In the genomic region with DNA sequence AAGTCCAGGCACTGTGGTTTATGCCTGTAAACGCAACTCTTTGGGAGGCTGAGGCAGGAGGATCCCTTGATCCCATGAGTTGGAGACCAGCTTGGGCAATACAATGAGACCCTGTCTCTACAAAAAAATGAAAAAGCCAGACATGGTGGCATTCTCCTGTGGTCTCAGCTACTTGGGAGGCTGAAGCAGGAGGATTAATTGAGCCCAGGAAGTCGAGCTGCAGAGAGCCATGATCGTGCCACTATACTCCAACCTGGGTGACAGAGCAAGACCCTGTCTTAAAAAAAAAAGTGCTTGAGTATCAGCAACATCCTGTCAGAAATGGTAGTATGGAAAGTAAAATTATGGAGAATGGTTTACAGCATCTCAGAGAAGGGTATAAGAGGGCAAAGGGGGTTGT, we compare ENCODE assay signal across 18 cellular contexts. TPM values are rescaled to one million over a fixed set of nuclear protein-coding genes. Genes with fewer than 3 reads are reported as not detected.
DNase-seq lines count a peak whose midpoint lies in the region; ATAC-seq and TF ChIP-seq lines count a peak whose summit lies in the region.
"Had no signal": no experiment of that assay in that cellular context is flagged by ENCODE, and none has a peak within 500 bp of the region (broad histone marks: within the 10 kb centered on the region; RNA-seq: fewer than 3 reads in every experiment).

No MANE protein-coding gene starts in this region.

- no peaks in the 10 kb centered on the region for H3K27me3 ChIP-seq in OCI-LY1 (ENCODE audit: insufficient read depth, low read length)
- H3K27me3 ChIP-seq: right lobe of liver had no signal

- peak overlapping the region; percentile 72 for H3K4me2 ChIP-seq in OCI-LY1 (ENCODE audit: low read length)

- H3K4me1 ChIP-seq in OCI-LY1 (ENCODE audit: insufficient read depth, low read length, severe bottlenecking) = peaks cover 79% of the 10 kb centered on the region

- no peak for ATAC-seq in activated T-cell treated with anti-CD3 and anti-CD28 coated beads, Interleukin-2, amount 50 U/mL, for 4 hours
- no peak for ATAC-seq in activated naive CD8-positive, alpha-beta T cell treated with anti-CD3 and anti-CD28 coated beads, Interleukin-2, amount 50 U/mL, for 24 hours
- no peak for ATAC-seq in stimulated activated memory B cell treated with anti-CD40 and anti-IgM and Interleukin-4, amounts not matched to agents 10 μg/mL and 1 μg/mL and 100 μg/mL, for 72 hours
- ATAC-seq in GM19324 (IDR thresholded peaks at IDR 0.05; ENCODE audit: low FRiP score, unreplicated experiment) = no peak
- ATAC-seq: right lobe of liver, Right ventricle myocardium inferior had no signal

- no peak for DNase-seq in activated T-cell treated with anti-CD3 and anti-CD28 coated beads, Interleukin-2, amount 50 U/mL, for 4 hours
- no peak for DNase-seq in activated T-cell treated with anti-CD3 and anti-CD28 coated beads, Interleukin-2, amount 50 U/mL, for 48 hours
- DNase-seq in activated naive CD8-positive, alpha-beta T cell treated with anti-CD3 and anti-CD28 coated beads, Interleukin-2, amount 50 U/mL, for 24 hours = no peak
- DNase-seq in H4 (ENCODE audit: low spot score) (no peak), amniotic stem cell (lab: John Stamatoyannopoulos, UW) (no peak)
- DNase-seq: ACHN, COR-L47, hippocampal formation, NCI-H187, occipital lobe, right lobe of liver, substantia nigra had no signal

- peaks cover 64% of the 10 kb centered on the region for H3K36me3 ChIP-seq in OCI-LY1 (ENCODE audit: insufficient read depth, low read length)
- H3K36me3 ChIP-seq: right lobe of liver had no signal

- H3K79me2 ChIP-seq in OCI-LY1 (ENCODE audit: insufficient read depth, low read length) = peaks cover 84% of the 10 kb centered on the region

- no peaks in the 10 kb centered on the region for H3K27me3 Mint-ChIP-seq in activated T-cell treated with anti-CD3 and anti-CD28 coated beads, Interleukin-2, amount 50 U/mL, for 4 hours (ENCODE audit: low read depth)
- peaks cover 2% of the 10 kb centered on the region for H3K27me3 Mint-ChIP-seq in activated naive CD8-positive, alpha-beta T cell treated with anti-CD3 and anti-CD28 coated beads, Interleukin-2, amount 50 U/mL, for 24 hours
- H3K27me3 Mint-ChIP-seq in stimulated activated memory B cell treated with anti-CD40 and anti-IgM and Interleukin-4, amounts not matched to agents 10 μg/mL and 1 μg/mL and 100 μg/mL, for 72 hours = no peaks in the 10 kb centered on the region

- peaks cover 35% of the 10 kb centered on the region for H3K36me3 Mint-ChIP-seq in activated T-cell treated with anti-CD3 and anti-CD28 coated beads, Interleukin-2, amount 50 U/mL, for 4 hours (ENCODE audit: insufficient read depth)
- H3K36me3 Mint-ChIP-seq in activated naive CD8-positive, alpha-beta T cell treated with anti-CD3 and anti-CD28 coated beads, Interleukin-2, amount 50 U/mL, for 24 hours (ENCODE audit: low read depth) = peaks cover 49% of the 10 kb centered on the region
- H3K36me3 Mint-ChIP-seq in stimulated activated memory B cell treated with anti-CD40 and anti-IgM and Interleukin-4, amounts not matched to agents 10 μg/mL and 1 μg/mL and 100 μg/mL, for 72 hours = peaks cover 66% of the 10 kb centered on the region

- H3K9ac ChIP-seq in OCI-LY1 (ENCODE audit: low read length) = peak overlapping the region; percentile 57

- H3K4me1 Mint-ChIP-seq in activated T-cell treated with anti-CD3 and anti-CD28 coated beads, Interleukin-2, amount 50 U/mL, for 4 hours (ENCODE audit: low read depth) = peaks cover 86% of the 10 kb centered on the region
- H3K4me1 Mint-ChIP-seq in activated naive CD8-positive, alpha-beta T cell treated with anti-CD3 and anti-CD28 coated beads, Interleukin-2, amount 50 U/mL, for 24 hours = peaks cover 86% of the 10 kb centered on the region
- H3K4me1 Mint-ChIP-seq in stimulated activated memory B cell treated with anti-CD40 and anti-IgM and Interleukin-4, amounts not matched to agents 10 μg/mL and 1 μg/mL and 100 μg/mL, for 72 hours = peaks cover 89% of the 10 kb centered on the region

- peak overlapping the region; percentile 66 for H3K4me3 Mint-ChIP-seq in activated T-cell treated with anti-CD3 and anti-CD28 coated beads, Interleukin-2, amount 50 U/mL, for 4 hours
- H3K4me3 Mint-ChIP-seq in activated naive CD8-positive, alpha-beta T cell treated with anti-CD3 and anti-CD28 coated beads, Interleukin-2, amount 50 U/mL, for 24 hours = peak overlapping the region; percentile 77
- H3K4me3 Mint-ChIP-seq in stimulated activated memory B cell treated with anti-CD40 and anti-IgM and Interleukin-4, amounts not matched to agents 10 μg/mL and 1 μg/mL and 100 μg/mL, for 72 hours = no peak overlapping the region

- 0 out of 2 replicates have a peak, but pooled peaks cover 3% of the 10 kb centered on the region for H3K9me3 ChIP-seq in OCI-LY1 (ENCODE audit: low read length)
- H3K9me3 ChIP-seq: right lobe of liver had no signal

- no peak overlapping the region for H2AFZ ChIP-seq in OCI-LY1 (ENCODE audit: low read length)

- no peaks in the 10 kb centered on the region for H3K9me2 ChIP-seq in OCI-LY1 (ENCODE audit: low read depth, low read length)

- peaks cover 4% of the 10 kb centered on the region for H3K9me3 Mint-ChIP-seq in activated T-cell treated with anti-CD3 and anti-CD28 coated beads, Interleukin-2, amount 50 U/mL, for 4 hours
- peaks cover 4% of the 10 kb centered on the region for H3K9me3 Mint-ChIP-seq in activated naive CD8-positive, alpha-beta T cell treated with anti-CD3 and anti-CD28 coated beads, Interleukin-2, amount 50 U/mL, for 24 hours
- H3K9me3 Mint-ChIP-seq in stimulated activated memory B cell treated with anti-CD40 and anti-IgM and Interleukin-4, amounts not matched to agents 10 μg/mL and 1 μg/mL and 100 μg/mL, for 72 hours = no peaks in the 10 kb centered on the region

- TF ChIP-seq CTCF in OCI-LY1 (IDR thresholded peaks at IDR 0.05; ENCODE audit: low read length) = no peak

- H3K27ac ChIP-seq in OCI-LY1 (ENCODE audit: low read depth, low read length, poor library complexity, severe bottlenecking) = peak overlapping the region; percentile 97
- H3K27ac ChIP-seq: right lobe of liver had no signal

- H4K20me1 ChIP-seq in OCI-LY1 (ENCODE audit: insufficient read depth, low read length) = no peaks in the 10 kb centered on the region

- H3K27ac Mint-ChIP-seq in activated naive CD8-positive, alpha-beta T cell treated with anti-CD3 and anti-CD28 coated beads, Interleukin-2, amount 50 U/mL, for 24 hours = peak overlapping the region; percentile 96
- H3K27ac Mint-ChIP-seq in stimulated activated memory B cell treated with anti-CD40 and anti-IgM and Interleukin-4, amounts not matched to agents 10 μg/mL and 1 μg/mL and 100 μg/mL, for 72 hours = peak overlapping the region; percentile 88

- peak overlapping the region; percentile 47 for H3K4me3 ChIP-seq in OCI-LY1 (ENCODE audit: low read depth, low read length, poor library complexity, severe bottlenecking)
- H3K4me3 ChIP-seq: right lobe of liver had no signal

- H3F3A ChIP-seq in OCI-LY1 (ENCODE audit: insufficient read depth, low read length) = peaks cover 4% of the 10 kb centered on the region; the same call in 1 of the 2 replicates

RNA-seq across cellular contexts. Expression of gene APBB1IP, which starts 11.6 kb away (rescaled TPM):
- 10 to 100 TPM; 40.6 to 44.8 (median 41.8) TPM for total RNA-seq in activated T-cell treated with anti-CD3 and anti-CD28 coated beads, Interleukin-2, amount 50 U/mL, for 4 hours
- not detected in 2 replicates for total RNA-seq in H4 (2014; rRNA removed; shearing (Covaris generic))
- total RNA-seq: chondrocyte, MCF 10A had no signal

Comparison
In these comparisons a context has a peak if more than half of its experiments do, and no peak if none do; other contexts are left out.
1. RNA of gene APBB1IP, which starts 11.6 kb away (total RNA-seq): 40.6 to 44.8 TPM in activated T-cell treated with anti-CD3 and anti-CD28 coated beads, Interleukin-2, amount 50 U/mL, for 4 hours; not detected in H4; every median in the first group is over 10 times any median in the second.